In genomic region chr15:89939377-89939776, GRCh38 we compare ENCODE assay signal across 1 cellular context. TPM values are rescaled to one million over a fixed set of nuclear protein-coding genes. Genes with fewer than 3 reads are reported as not detected.
"Had no signal": no experiment of that assay in that cellular context is flagged by ENCODE, and none has a peak within 500 bp of the region (broad histone marks: within the 10 kb centered on the region; RNA-seq: fewer than 3 reads in every experiment).

No MANE protein-coding gene starts in this region.

RNA-seq across cellular contexts. Expression of gene ARPIN, which starts 26.6 kb away (rescaled TPM):
- polyA plus RNA-seq: IgD-negative memory B cell had no signal
